In the genomic region with DNA sequence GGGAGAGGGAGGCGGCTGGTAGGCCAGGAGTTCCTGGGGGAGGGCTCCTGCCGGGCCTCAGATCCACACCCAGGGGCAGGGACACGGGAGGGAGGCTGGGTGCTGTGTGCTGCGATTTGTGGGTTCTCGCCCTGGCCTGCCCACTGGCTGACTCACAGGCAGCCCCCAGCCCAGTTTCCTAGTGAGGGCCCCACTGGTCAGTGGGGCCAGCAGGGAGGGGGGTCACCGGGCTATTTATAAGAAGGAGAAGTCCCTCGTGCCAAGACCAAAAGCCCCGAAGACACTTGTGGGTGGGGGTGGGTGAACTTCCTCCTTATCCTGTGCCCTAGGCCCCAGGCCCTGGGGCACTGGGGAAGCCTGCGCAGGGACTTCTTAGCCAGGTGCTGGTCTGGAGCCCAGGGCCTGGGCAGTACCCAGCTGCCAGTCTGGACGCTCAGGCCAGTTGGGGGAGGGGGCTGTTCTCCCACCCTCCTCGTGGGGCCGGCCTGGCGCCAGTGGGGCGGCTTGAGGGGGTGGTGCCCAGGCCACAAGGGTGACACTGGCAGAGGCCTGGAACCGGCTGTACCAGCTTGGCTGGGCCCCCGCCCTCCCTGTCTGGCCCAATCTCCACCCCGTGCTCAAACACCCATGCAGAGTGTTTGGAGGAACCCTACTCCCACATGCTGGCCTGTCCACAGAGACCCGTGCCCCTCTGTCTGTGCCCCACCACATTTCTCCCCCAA, we compare ENCODE assay signal across 9 cellular contexts. TPM values are rescaled to one million over a fixed set of nuclear protein-coding genes. Genes with fewer than 3 reads are reported as not detected.
DNase-seq lines count a peak whose midpoint lies in the region; ATAC-seq and TF ChIP-seq lines count a peak whose summit lies in the region.
"Had no signal": no experiment of that assay in that cellular context is flagged by ENCODE, and none has a peak within 500 bp of the region (broad histone marks: within the 10 kb centered on the region; RNA-seq: fewer than 3 reads in every experiment).

No MANE protein-coding gene starts in this region.

- H3K4me3 Mint-ChIP-seq in MCF 10A (ENCODE audit: unreplicated experiment) (no peak overlapping the region), WTC11 (no peak overlapping the region)

- no peaks in the 10 kb centered on the region for H3K36me3 ChIP-seq in breast epithelium
- no peaks in the 10 kb centered on the region for H3K36me3 ChIP-seq in mucosa of descending colon (ENCODE audit: low read depth)
- no peaks in the 10 kb centered on the region for H3K36me3 ChIP-seq in aorta (ENCODE audit: control insufficient read depth in 1 of 2, insufficient read depth in 2 of 2, low read length in 1 of 2)

- H3K27me3 Mint-ChIP-seq in MCF 10A (ENCODE audit: insufficient read depth, unreplicated experiment) (no peaks in the 10 kb centered on the region), WTC11 (ENCODE audit: low read depth) (peaks cover 8% of the 10 kb centered on the region)

- H3K9me3 ChIP-seq in breast epithelium (no peaks in the 10 kb centered on the region), mucosa of descending colon (no peaks in the 10 kb centered on the region), aorta (ENCODE audit: control insufficient read depth, low read length) (no peaks in the 10 kb centered on the region)

- DNase-seq in T47D (ENCODE audit: low read depth in 1 of 2, low spot score in 1 of 2) (peak; percentile 66 to 84), MCF 10A (ENCODE audit: unreplicated experiment) (no peak), breast epithelium (ENCODE audit: low spot score in 2 of 2) (peak; percentile 82 to 87), mucosa of descending colon (peak; percentile 87 to 89 (median 89)), aorta (peak; percentile 87 to 90), WTC11 (ENCODE audit: low spot score) (no peak), GM19240 (ENCODE audit: insufficient read length, low spot score) (no peak)

- in situ Hi-C loops in T47D (cut with HindIII; ENCODE audit: low pct_unique_long_range_greater_than_20kb, low sequenced_read_pairs) = no loop called here

- no peak for TF ChIP-seq CTCF in MCF 10A (IDR thresholded peaks at IDR 0.05; ENCODE audit: unreplicated experiment)
- TF ChIP-seq CTCF in breast epithelium (IDR thresholded peaks at IDR 0.05) = no peak
- TF ChIP-seq CTCF in mucosa of descending colon (IDR thresholded peaks at IDR 0.05) = no peak
- no peak for TF ChIP-seq CTCF in WTC11 (IDR thresholded peaks at IDR 0.05)

- 9 to 10% methylated on average over 16 to 18 of the region's 18 CpGs for WGBS in aorta, 2 donors

- TF ChIP-seq POLR2A in breast epithelium (IDR thresholded peaks at IDR 0.05) = no peak

- POLR2A ChIA-PET in MCF 10A (lab: Yijun Ruan, JAX) = interaction anchor here (0.6 to 5.0 kb wide), 5 partner anchors 9 to 160 kb away, joined by 3 to 132 read pairs (median 3); a partner anchor contains a TSS
- POLR2A ChIA-PET in WTC11 (lab: Charles Lee) = no interaction called here

- H3K4me3 ChIP-seq in breast epithelium (peak overlapping the region in 1 of 3 donors; percentile 39), mucosa of descending colon (no peak overlapping the region), aorta (ENCODE audit: low read length in 2 of 2) (no peak overlapping the region)

- H3K4me1 ChIP-seq in breast epithelium = peaks cover 18 to 44% of the 10 kb centered on the region in 2 donors
- H3K4me1 ChIP-seq in mucosa of descending colon (ENCODE audit: low read depth) = peaks cover 68% of the 10 kb centered on the region
- H3K4me1 ChIP-seq in aorta (ENCODE audit: control insufficient read depth in 1 of 2, insufficient read depth in 2 of 2, low read length in 2 of 2) = no peaks in the 10 kb centered on the region

- H3K27ac Mint-ChIP-seq in MCF 10A (ENCODE audit: low read depth, unreplicated experiment) (no peak overlapping the region), WTC11 (no peak overlapping the region)

- intact Hi-C loops in MCF 10A (cut with micrococcal nuclease) (no loop called here), breast epithelium (cut with DNase I; ENCODE audit: low total_unique reads) (no loop called here), mucosa of descending colon (cut with DNase I, micrococcal nuclease) (no loop called here), aorta (cut with DNase I) (no loop called here)

- CTCF ChIA-PET in MCF 10A (lab: Yijun Ruan, JAX) = interaction anchor here (0.7 to 3.3 kb wide), 6 partner anchors 8 to 62 kb away, joined by 3 to 41 read pairs (median 4); no protein-coding TSS in a partner anchor
- CTCF ChIA-PET in WTC11 (lab: Charles Lee) = interaction anchor here (1.0 to 3.4 kb wide), 4 partner anchors 9 to 63 kb away, joined by 3 to 29 read pairs (median 4); no protein-coding TSS in a partner anchor

- no peaks in the 10 kb centered on the region for H3K9me3 Mint-ChIP-seq in MCF 10A (ENCODE audit: unreplicated experiment)
- H3K9me3 Mint-ChIP-seq in WTC11 = no peaks in the 10 kb centered on the region

- peak overlapping the region; percentile 98 to 100 for H3K27ac ChIP-seq in breast epithelium
- H3K27ac ChIP-seq in aorta (ENCODE audit: low read depth in 1 of 2, low read length in 2 of 2) = peak overlapping the region; percentile 78 to 93

- ATAC-seq in mucosa of descending colon (peak; percentile 11), aorta (ENCODE audit: low FRiP score) (no peak), WTC11 (no peak), GM18907 (IDR thresholded peaks at IDR 0.05; ENCODE audit: unreplicated experiment) (no peak)

- H3K27me3 ChIP-seq in breast epithelium (no peaks in the 10 kb centered on the region), aorta (ENCODE audit: control insufficient read depth in 1 of 2, insufficient read depth in 2 of 2, low read length in 1 of 2) (peaks cover 0 to under 1% of the 10 kb centered on the region in 2 donors)

- no TSS peak for BruUV-seq in MCF 10A (replicated peaks; lab: Mats Ljungman, UMichigan)

- H3K4me1 Mint-ChIP-seq in MCF 10A (ENCODE audit: insufficient read depth, unreplicated experiment) = peaks cover 24% of the 10 kb centered on the region
- H3K4me1 Mint-ChIP-seq in WTC11 = peaks cover 27% of the 10 kb centered on the region

- H3K36me3 Mint-ChIP-seq in MCF 10A (ENCODE audit: insufficient read depth, unreplicated experiment) = peaks cover 11% of the 10 kb centered on the region
- no peaks in the 10 kb centered on the region for H3K36me3 Mint-ChIP-seq in WTC11

TF ChIP-seq in WTC11, 78 proteins besides CTCF, POLR2A, EP300 and RAD21 (continues in another document):
- no peak for TF ChIP-seq OVOL2 (CRISPR knock-in tag; IDR thresholded peaks at IDR 0.05; ENCODE audit: borderline replicate concordance)
- TF ChIP-seq, protein P1, sequence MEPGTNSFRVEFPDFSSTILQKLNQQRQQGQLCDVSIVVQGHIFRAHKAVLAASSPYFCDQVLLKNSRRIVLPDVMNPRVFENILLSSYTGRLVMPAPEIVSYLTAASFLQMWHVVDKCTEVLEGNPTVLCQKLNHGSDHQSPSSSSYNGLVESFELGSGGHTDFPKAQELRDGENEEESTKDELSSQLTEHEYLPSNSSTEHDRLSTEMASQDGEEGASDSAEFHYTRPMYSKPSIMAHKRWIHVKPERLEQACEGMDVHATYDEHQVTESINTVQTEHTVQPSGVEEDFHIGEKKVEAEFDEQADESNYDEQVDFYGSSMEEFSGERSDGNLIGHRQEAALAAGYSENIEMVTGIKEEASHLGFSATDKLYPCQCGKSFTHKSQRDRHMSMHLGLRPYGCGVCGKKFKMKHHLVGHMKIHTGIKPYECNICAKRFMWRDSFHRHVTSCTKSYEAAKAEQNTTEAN (CRISPR knock-in tag; IDR thresholded peaks at IDR 0.05) = no peak
- TF ChIP-seq, protein P2, sequence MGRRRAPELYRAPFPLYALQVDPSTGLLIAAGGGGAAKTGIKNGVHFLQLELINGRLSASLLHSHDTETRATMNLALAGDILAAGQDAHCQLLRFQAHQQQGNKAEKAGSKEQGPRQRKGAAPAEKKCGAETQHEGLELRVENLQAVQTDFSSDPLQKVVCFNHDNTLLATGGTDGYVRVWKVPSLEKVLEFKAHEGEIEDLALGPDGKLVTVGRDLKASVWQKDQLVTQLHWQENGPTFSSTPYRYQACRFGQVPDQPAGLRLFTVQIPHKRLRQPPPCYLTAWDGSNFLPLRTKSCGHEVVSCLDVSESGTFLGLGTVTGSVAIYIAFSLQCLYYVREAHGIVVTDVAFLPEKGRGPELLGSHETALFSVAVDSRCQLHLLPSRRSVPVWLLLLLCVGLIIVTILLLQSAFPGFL (CRISPR knock-in tag; IDR thresholded peaks at IDR 0.05; ENCODE audit: borderline replicate concordance) = no peak

RNA-seq across cellular contexts. Expression of a gene that starts 5.0 kb away (rescaled TPM):
- 86.4 and 125 TPM in 2 replicates for total RNA-seq in MCF 10A (2022)
- total RNA-seq in breast epithelium = 100 to 1,000 TPM; 108 to 581 (median 320) TPM
- 100 to 1,000 TPM; 170 to 191 (median 191) TPM for total RNA-seq in mucosa of descending colon
- 100 to 1,000 TPM; 250 to 609 TPM for total RNA-seq in aorta
- 100 to 1,000 TPM in 1 of 2 donors, 10 to 100 TPM in 1; 97.0 to 623 TPM for polyA plus RNA-seq in aorta
- total RNA-seq in WTC11 (2021) = 6.6 to 11.5 TPM (median 10.2 TPM) in 3 replicates

RNA-seq across cellular contexts. Expression of a gene that starts 11.0 kb away (rescaled TPM):
- total RNA-seq in MCF 10A (2022) (31.6 and 32.8 TPM in 2 replicates), breast epithelium (100 to 1,000 TPM in 1 of 3 donors, 10 to 100 TPM in 2; 45.8 to 101 (median 98.6) TPM), mucosa of descending colon (10 to 100 TPM; 52.2 to 91.9 (median 69.0) TPM), aorta (10 to 100 TPM; 28.5 to 45.5 TPM), WTC11 (2021) (70.0 to 83.3 TPM (median 81.4 TPM) in 3 replicates)
- polyA plus RNA-seq in aorta = 10 to 100 TPM; 14.4 to 92.5 TPM

RNA-seq across cellular contexts. Expression of a gene that starts 15.3 kb away (rescaled TPM):
- total RNA-seq in MCF 10A (2022) (224 and 295 TPM in 2 replicates), breast epithelium (100 to 1,000 TPM; 150 to 199 (median 199) TPM), mucosa of descending colon (100 to 1,000 TPM; 225 to 266 (median 256) TPM), aorta (100 to 1,000 TPM in 1 of 2 donors, 10 to 100 TPM in 1; 90.5 to 118 TPM), WTC11 (2021) (378 to 447 TPM (median 447 TPM) in 3 replicates)
- polyA plus RNA-seq in aorta = 100 to 1,000 TPM; 151 to 202 TPM

RNA-seq across cellular contexts. Expression of a gene that starts 15.6 kb away (rescaled TPM):
- 6.9 and 14.5 TPM in 2 replicates for total RNA-seq in MCF 10A (2022)
- not detected for total RNA-seq in breast epithelium
- 10 to 100 TPM in 1 of 3 donors, 1 to 10 TPM in 2; 1.5 to 10.4 (median 2.7) TPM for total RNA-seq in mucosa of descending colon
- total RNA-seq in aorta = 1 to 10 TPM in 1 of 2 donors, not detected in 1; 1.2 TPM
- 1 to 10 TPM in 1 of 2 donors, not detected in 1; 2.5 TPM for polyA plus RNA-seq in aorta
- total RNA-seq in WTC11 (2021) = 30.1 to 50.2 TPM (median 47.0 TPM) in 3 replicates
- total RNA-seq: NCI-H460 had no signal

RNA-seq across cellular contexts. Expression of a gene that starts 20.1 kb away (rescaled TPM):
- total RNA-seq in MCF 10A (2022) (11.2 and 16.7 TPM in 2 replicates), breast epithelium (1 to 10 TPM; 5.2 to 8.8 (median 8.5) TPM), mucosa of descending colon (10 to 100 TPM in 1 of 3 donors, 1 to 10 TPM in 2; 5.5 to 12.4 (median 6.5) TPM), aorta (1 to 10 TPM; 2.9 to 7.2 TPM), WTC11 (2021) (71.3 to 78.2 TPM (median 72.9 TPM) in 3 replicates)
- 1 to 10 TPM; 1.6 to 3.3 TPM for polyA plus RNA-seq in aorta

Comparison
In these comparisons a context has a peak if more than half of its experiments do, and no peak if none do; other contexts are left out.
1. DNase-seq: peak in T47D (2 of 2), breast epithelium (2 of 2), mucosa of descending colon (3 of 3) and aorta (2 of 2); none in MCF 10A (single experiment), WTC11 (single experiment) and GM19240 (single experiment).